1 cellular context compared by ENCODE assay signal in genomic region chr20:37526839-37527637, GRCh38.
TF ChIP-seq lines count a peak whose summit lies in the region.

No MANE protein-coding gene starts in this region.

TF ChIP-seq in HCT116, 20 proteins besides CTCF, POLR2A, EP300 and RAD21 (continued from another document):
- TF ChIP-seq, protein P1, sequence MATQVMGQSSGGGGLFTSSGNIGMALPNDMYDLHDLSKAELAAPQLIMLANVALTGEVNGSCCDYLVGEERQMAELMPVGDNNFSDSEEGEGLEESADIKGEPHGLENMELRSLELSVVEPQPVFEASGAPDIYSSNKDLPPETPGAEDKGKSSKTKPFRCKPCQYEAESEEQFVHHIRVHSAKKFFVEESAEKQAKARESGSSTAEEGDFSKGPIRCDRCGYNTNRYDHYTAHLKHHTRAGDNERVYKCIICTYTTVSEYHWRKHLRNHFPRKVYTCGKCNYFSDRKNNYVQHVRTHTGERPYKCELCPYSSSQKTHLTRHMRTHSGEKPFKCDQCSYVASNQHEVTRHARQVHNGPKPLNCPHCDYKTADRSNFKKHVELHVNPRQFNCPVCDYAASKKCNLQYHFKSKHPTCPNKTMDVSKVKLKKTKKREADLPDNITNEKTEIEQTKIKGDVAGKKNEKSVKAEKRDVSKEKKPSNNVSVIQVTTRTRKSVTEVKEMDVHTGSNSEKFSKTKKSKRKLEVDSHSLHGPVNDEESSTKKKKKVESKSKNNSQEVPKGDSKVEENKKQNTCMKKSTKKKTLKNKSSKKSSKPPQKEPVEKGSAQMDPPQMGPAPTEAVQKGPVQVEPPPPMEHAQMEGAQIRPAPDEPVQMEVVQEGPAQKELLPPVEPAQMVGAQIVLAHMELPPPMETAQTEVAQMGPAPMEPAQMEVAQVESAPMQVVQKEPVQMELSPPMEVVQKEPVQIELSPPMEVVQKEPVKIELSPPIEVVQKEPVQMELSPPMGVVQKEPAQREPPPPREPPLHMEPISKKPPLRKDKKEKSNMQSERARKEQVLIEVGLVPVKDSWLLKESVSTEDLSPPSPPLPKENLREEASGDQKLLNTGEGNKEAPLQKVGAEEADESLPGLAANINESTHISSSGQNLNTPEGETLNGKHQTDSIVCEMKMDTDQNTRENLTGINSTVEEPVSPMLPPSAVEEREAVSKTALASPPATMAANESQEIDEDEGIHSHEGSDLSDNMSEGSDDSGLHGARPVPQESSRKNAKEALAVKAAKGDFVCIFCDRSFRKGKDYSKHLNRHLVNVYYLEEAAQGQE (IDR thresholded peaks at IDR 0.05; ENCODE audit: low read depth) = no peak
- TF ChIP-seq ZBTB33 (IDR thresholded peaks at IDR 0.05; ENCODE audit: extremely low read depth, insufficient replicate concordance, low read length) (no peak), TCF7L2 (IDR thresholded peaks at IDR 0.05; ENCODE audit: borderline replicate concordance, extremely low read depth, insufficient read depth, insufficient read length) (no peak), YY1 (IDR thresholded peaks at IDR 0.05; ENCODE audit: extremely low read depth, insufficient replicate concordance, low read depth, low read length) (no peak)
